ENCODE assay signal across 25 cellular contexts in the genomic region with DNA sequence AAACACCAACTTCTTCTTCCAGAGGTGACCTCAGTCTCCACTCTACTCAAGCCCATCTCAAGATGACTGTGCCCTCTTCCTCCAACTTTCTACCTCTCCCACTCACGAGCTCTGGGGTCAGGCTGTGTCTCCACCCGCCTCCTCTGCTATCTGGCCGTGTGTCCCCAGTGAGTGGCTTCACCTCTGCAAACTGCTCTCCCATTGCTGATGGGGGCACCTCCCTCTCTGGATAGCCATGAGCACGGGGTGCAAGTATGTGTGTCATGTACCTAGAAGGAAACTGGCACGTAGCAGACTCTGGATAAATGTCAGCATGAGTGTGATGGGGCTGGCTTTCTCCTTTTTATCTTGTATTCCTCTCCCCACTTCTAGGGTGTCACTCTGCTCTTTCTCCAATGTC. TPM values are rescaled to one million over a fixed set of nuclear protein-coding genes. Genes with fewer than 3 reads are reported as not detected.
"Had no signal": no experiment of that assay in that cellular context is flagged by ENCODE, and none has a peak within 500 bp of the region (broad histone marks: within the 10 kb centered on the region; RNA-seq: fewer than 3 reads in every experiment).

No MANE protein-coding gene starts in this region.

- H3K4me3 Mint-ChIP-seq: immature natural killer cell; mesothelial cell of epicardium; naive thymus-derived CD8-positive, alpha-beta T cell; neural progenitor cell had no signal

- H3K36me3 Mint-ChIP-seq: mesothelial cell of epicardium, neural progenitor cell had no signal

- H3K4me3 ChIP-seq: cardiac muscle cell, left lung, neural progenitor cell, sigmoid colon, SK-N-MC, smooth muscle cell, upper lobe of left lung had no signal

- H3K4me1 ChIP-seq: sigmoid colon had no signal

- H3K27me3 ChIP-seq: foreskin keratinocyte had no signal

- H3K27ac ChIP-seq: cardiac muscle cell, foreskin keratinocyte, left lung, neural progenitor cell, sigmoid colon, SK-N-MC, upper lobe of left lung, WERI-Rb-1 had no signal

- H3K27ac Mint-ChIP-seq: mesothelial cell of epicardium, neural progenitor cell had no signal

- ATAC-seq: foreskin keratinocyte; left lung; naive thymus-derived CD8-positive, alpha-beta T cell; stimulated activated naive CD8-positive, alpha-beta T cell treated with anti-CD3 and anti-CD28 coated beads, Interleukin-15, Interleukin-2, amounts not matched to agents 100 U/mL and 50 U/mL, for 24 hours had no signal

- H3K36me3 ChIP-seq: cardiac muscle cell, left lung, neural progenitor cell, sigmoid colon, upper lobe of left lung had no signal

- DNase-seq: activated CD4-positive, CD25-positive, alpha-beta regulatory T cell treated with anti-CD3 and anti-CD28 coated beads, Interleukin-2, amount 50 U/mL, for 72 hours; activated CD8-positive, alpha-beta memory T cell treated with anti-CD3 and anti-CD28 coated beads for 24 hours; activated gamma-delta T cell; amygdala; effector CD4-positive, alpha-beta T cell; foreskin keratinocyte; immature natural killer cell; kidney glomerular epithelial cell; mammary epithelial cell; naive thymus-derived CD8-positive, alpha-beta T cell; sigmoid colon; stimulated activated CD4-positive, alpha-beta T cell treated with anti-CD3 and anti-CD28 coated beads, Interleukin-2, amount 100 ng/mL, for 48 hours; stimulated activated naive CD8-positive, alpha-beta T cell treated with anti-CD3 and anti-CD28 coated beads, Interleukin-15, Interleukin-2, amounts not matched to agents 100 U/mL and 50 U/mL, for 24 hours; SW 1271; upper lobe of left lung; WERI-Rb-1 had no signal

RNA-seq across cellular contexts. Expression of a gene that starts 20.0 kb away (rescaled TPM):
- total RNA-seq: cardiac muscle cell, mesothelial cell of epicardium, renal cortical epithelial cell, smooth muscle cell had no signal
- polyA plus RNA-seq: cardiac muscle cell, smooth muscle cell had no signal

RNA-seq across cellular contexts. Expression of a gene that starts 50.1 kb away (rescaled TPM):
- total RNA-seq: foreskin keratinocyte, glomerular endothelial cell, mammary epithelial cell, smooth muscle cell, subcutaneous adipose tissue had no signal
- polyA plus RNA-seq: cardiac muscle cell, foreskin keratinocyte, immature natural killer cell, mammary epithelial cell, smooth muscle cell had no signal
